In the genomic region with DNA sequence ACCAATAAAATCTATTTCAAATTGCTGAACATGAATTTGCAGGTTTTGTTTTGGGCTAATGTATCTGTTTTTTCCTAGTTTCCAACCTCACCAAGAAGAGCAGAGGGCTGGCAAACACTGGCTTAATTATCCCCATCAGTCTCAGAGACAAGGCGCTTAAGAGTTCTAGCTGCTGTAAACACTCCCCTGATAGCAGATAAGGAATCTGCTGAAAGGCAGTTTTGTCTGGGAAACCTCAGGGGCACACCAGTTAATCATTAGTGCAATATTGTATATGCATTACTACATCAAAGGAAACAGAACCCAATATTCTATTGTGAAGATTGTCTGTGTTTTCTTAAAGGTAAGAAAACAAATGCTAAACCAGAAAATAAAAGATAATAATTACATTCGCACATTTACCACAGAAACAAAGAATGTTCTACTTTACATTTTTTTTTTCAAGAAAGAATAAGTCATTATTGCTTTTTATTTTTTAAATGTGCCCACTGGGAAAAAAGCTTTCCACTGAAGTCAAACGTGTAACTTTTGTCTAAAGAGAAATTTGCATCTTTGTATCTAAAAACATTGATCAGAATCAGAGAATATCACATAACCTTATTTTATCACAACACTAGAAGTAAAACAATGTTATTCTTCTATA, we compare ENCODE assay signal across 1 cellular context.
TF ChIP-seq lines count a peak whose summit lies in the region.

No MANE protein-coding gene starts in this region.

TF ChIP-seq in neural cell, 6 proteins besides CTCF, POLR2A, EP300 and RAD21 (continued from another document):
- TF ChIP-seq, protein P1, sequence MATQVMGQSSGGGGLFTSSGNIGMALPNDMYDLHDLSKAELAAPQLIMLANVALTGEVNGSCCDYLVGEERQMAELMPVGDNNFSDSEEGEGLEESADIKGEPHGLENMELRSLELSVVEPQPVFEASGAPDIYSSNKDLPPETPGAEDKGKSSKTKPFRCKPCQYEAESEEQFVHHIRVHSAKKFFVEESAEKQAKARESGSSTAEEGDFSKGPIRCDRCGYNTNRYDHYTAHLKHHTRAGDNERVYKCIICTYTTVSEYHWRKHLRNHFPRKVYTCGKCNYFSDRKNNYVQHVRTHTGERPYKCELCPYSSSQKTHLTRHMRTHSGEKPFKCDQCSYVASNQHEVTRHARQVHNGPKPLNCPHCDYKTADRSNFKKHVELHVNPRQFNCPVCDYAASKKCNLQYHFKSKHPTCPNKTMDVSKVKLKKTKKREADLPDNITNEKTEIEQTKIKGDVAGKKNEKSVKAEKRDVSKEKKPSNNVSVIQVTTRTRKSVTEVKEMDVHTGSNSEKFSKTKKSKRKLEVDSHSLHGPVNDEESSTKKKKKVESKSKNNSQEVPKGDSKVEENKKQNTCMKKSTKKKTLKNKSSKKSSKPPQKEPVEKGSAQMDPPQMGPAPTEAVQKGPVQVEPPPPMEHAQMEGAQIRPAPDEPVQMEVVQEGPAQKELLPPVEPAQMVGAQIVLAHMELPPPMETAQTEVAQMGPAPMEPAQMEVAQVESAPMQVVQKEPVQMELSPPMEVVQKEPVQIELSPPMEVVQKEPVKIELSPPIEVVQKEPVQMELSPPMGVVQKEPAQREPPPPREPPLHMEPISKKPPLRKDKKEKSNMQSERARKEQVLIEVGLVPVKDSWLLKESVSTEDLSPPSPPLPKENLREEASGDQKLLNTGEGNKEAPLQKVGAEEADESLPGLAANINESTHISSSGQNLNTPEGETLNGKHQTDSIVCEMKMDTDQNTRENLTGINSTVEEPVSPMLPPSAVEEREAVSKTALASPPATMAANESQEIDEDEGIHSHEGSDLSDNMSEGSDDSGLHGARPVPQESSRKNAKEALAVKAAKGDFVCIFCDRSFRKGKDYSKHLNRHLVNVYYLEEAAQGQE (IDR thresholded peaks at IDR 0.05; ENCODE audit: borderline replicate concordance) = no peak
- TF ChIP-seq MXI1 (conservative IDR thresholded peaks at IDR 0.05; ENCODE audit: poor library complexity, severe bottlenecking) (no peak), POLR2AphosphoS5 (IDR thresholded peaks at IDR 0.05) (no peak), TAF1 (IDR thresholded peaks at IDR 0.05; ENCODE audit: low read depth) (no peak)
